ENCODE assay signal across 1 cellular context in the genomic region with DNA sequence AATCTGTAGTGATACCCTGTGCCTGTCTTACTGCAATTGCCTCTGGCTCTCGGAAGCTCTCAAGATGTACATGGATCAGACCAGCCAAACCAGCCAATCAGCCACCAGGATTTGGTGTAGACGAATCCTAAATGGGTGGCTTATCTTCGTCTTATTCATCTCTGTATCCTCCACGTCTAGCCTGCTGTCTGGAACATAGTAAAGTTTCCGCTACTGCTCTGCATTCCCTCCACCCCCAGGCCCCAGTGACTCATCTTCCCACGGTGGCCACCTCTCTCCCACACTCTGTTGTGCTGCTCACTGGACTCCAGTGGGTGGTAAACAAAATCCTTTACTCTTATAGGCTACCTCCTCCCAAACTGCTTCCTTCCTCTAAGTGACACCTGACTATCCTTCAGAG.
TF ChIP-seq lines count a peak whose summit lies in the region.

No MANE protein-coding gene starts in this region.

TF ChIP-seq in WTC11, 78 proteins besides CTCF, POLR2A, EP300 and RAD21 (continued from another document):
- TF ChIP-seq MXD4 (CRISPR knock-in tag; IDR thresholded peaks at IDR 0.05; ENCODE audit: borderline replicate concordance) (no peak), ZNF263 (CRISPR knock-in tag; IDR thresholded peaks at IDR 0.05; ENCODE audit: low read depth) (no peak), ZNF317 (CRISPR knock-in tag; IDR thresholded peaks at IDR 0.05; ENCODE audit: borderline replicate concordance, low read depth) (no peak)
- TF ChIP-seq, protein P1, sequence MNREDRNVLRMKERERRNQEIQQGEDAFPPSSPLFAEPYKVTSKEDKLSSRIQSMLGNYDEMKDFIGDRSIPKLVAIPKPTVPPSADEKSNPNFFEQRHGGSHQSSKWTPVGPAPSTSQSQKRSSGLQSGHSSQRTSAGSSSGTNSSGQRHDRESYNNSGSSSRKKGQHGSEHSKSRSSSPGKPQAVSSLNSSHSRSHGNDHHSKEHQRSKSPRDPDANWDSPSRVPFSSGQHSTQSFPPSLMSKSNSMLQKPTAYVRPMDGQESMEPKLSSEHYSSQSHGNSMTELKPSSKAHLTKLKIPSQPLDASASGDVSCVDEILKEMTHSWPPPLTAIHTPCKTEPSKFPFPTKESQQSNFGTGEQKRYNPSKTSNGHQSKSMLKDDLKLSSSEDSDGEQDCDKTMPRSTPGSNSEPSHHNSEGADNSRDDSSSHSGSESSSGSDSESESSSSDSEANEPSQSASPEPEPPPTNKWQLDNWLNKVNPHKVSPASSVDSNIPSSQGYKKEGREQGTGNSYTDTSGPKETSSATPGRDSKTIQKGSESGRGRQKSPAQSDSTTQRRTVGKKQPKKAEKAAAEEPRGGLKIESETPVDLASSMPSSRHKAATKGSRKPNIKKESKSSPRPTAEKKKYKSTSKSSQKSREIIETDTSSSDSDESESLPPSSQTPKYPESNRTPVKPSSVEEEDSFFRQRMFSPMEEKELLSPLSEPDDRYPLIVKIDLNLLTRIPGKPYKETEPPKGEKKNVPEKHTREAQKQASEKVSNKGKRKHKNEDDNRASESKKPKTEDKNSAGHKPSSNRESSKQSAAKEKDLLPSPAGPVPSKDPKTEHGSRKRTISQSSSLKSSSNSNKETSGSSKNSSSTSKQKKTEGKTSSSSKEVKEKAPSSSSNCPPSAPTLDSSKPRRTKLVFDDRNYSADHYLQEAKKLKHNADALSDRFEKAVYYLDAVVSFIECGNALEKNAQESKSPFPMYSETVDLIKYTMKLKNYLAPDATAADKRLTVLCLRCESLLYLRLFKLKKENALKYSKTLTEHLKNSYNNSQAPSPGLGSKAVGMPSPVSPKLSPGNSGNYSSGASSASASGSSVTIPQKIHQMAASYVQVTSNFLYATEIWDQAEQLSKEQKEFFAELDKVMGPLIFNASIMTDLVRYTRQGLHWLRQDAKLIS (CRISPR knock-in tag; IDR thresholded peaks at IDR 0.05; ENCODE audit: borderline replicate concordance): no peak
- TF ChIP-seq, protein P2, sequence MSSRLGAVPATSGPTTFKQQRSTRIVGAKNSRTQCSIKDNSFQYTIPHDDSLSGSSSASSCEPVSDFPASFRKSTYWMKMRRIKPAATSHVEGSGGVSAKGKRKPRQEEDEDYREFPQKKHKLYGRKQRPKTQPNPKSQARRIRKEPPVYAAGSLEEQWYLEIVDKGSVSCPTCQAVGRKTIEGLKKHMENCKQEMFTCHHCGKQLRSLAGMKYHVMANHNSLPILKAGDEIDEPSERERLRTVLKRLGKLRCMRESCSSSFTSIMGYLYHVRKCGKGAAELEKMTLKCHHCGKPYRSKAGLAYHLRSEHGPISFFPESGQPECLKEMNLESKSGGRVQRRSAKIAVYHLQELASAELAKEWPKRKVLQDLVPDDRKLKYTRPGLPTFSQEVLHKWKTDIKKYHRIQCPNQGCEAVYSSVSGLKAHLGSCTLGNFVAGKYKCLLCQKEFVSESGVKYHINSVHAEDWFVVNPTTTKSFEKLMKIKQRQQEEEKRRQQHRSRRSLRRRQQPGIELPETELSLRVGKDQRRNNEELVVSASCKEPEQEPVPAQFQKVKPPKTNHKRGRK (CRISPR knock-in tag; IDR thresholded peaks at IDR 0.05; ENCODE audit: borderline replicate concordance): no peak
